Comparison of ENCODE assay signal across 1 cellular context in the genomic region with DNA sequence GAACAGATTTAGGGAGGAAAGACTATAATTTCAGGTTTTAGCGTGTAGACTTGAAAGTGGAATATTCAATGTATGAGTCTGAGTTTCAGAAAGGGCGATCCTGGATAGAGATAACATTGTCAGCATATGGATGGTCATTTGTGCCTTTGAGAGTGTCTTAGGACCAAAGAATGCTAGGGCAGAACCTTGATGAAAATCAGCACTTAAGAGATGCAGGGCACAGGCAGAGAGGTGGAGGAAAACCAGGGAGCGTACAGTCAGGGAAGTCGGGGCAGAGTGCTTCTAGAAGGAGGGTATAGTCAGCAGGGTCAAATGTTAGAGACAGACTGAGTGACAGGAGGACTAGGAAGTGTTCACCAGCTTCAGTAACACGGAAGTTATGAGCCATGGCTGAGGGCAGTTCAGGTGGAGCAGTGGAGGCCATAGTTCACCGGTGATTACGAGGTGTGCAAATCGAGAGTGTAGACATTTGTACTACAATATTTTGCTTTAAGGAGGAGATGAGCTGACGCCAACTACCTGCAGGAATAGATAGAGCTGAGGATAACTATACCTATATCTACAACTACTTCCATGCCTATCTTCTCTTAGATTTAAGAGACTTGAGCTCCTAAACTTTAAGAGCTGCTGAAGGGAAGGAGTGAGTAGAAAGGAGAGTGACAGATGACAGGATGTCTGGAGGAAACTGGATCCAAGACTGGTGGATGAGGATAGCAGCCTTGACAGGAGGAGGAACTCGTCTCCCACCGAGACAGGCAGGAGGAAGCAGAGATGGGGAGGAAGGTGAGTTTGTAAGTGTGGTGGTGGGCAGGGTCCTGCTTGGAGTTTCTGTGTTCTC.
TF ChIP-seq lines count a peak whose summit lies in the region.

No MANE protein-coding gene starts in this region.

TF ChIP-seq in HepG2, 621 proteins besides CTCF, POLR2A, EP300 and RAD21 (continues in another document):
- TF ChIP-seq HNF4A (CRISPR knock-in tag; IDR thresholded peaks at IDR 0.05) (peak; percentile 66; the same call in 1 of the 2 replicates), ZNF567 (CRISPR knock-in tag; IDR thresholded peaks at IDR 0.05; ENCODE audit: borderline replicate concordance) (no peak), ZIK1 (CRISPR knock-in tag; IDR thresholded peaks at IDR 0.05; ENCODE audit: borderline replicate concordance, low read depth) (peak; percentile 80), KDM2A (CRISPR knock-in tag; IDR thresholded peaks at IDR 0.05; ENCODE audit: borderline replicate concordance, low read depth) (peak; percentile 49; the same call in 1 of the 2 replicates), KAT8 (CRISPR knock-in tag; IDR thresholded peaks at IDR 0.05) (peak; percentile 75), SMAD3 (CRISPR knock-in tag; IDR thresholded peaks at IDR 0.05) (0 out of 2 replicates have a peak, but pooled peaks have one; percentile 34), ZBTB21 (CRISPR knock-in tag; IDR thresholded peaks at IDR 0.05) (peak; percentile 24; the same call in 1 of the 2 replicates), HOXA9 (CRISPR knock-in tag; IDR thresholded peaks at IDR 0.05; ENCODE audit: borderline replicate concordance) (0 out of 2 replicates have a peak, but pooled peaks have one; percentile 71), ZBTB38 (CRISPR knock-in tag; IDR thresholded peaks at IDR 0.05) (0 out of 2 replicates have a peak, but pooled peaks have one; percentile 35), ZBTB25 (CRISPR knock-in tag; IDR thresholded peaks at IDR 0.05) (no peak), HOMEZ (CRISPR knock-in tag; IDR thresholded peaks at IDR 0.05; ENCODE audit: low read depth) (0 out of 2 replicates have a peak, but pooled peaks have one; percentile 59), KDM4B (CRISPR knock-in tag; IDR thresholded peaks at IDR 0.05) (peak; percentile 49; the same call in 1 of the 2 replicates), TEAD3 (CRISPR knock-in tag; optimal IDR thresholded peaks at IDR 0.05; ENCODE audit: borderline replicate concordance) (peak; percentile 57), ZNF580 (CRISPR knock-in tag; IDR thresholded peaks at IDR 0.05; ENCODE audit: borderline replicate concordance, low read depth) (peak; percentile 41; the same call in 1 of the 2 replicates), SALL1 (CRISPR knock-in tag; IDR thresholded peaks at IDR 0.05) (no peak), ZBTB34 (CRISPR knock-in tag; IDR thresholded peaks at IDR 0.05) (no peak), ZSCAN22 (CRISPR knock-in tag; IDR thresholded peaks at IDR 0.05) (no peak), ZFX (CRISPR knock-in tag; IDR thresholded peaks at IDR 0.05; ENCODE audit: low read depth) (peak; percentile 53; the same call in 1 of the 2 replicates), ZSCAN29 (CRISPR knock-in tag; conservative IDR thresholded peaks at IDR 0.05) (0 out of 2 replicates have a peak, but pooled peaks have one; percentile 60), ZNF263 (CRISPR knock-in tag; IDR thresholded peaks at IDR 0.05) (0 out of 2 replicates have a peak, but pooled peaks have one; percentile 47), ZNF333 (CRISPR knock-in tag; IDR thresholded peaks at IDR 0.05; ENCODE audit: borderline replicate concordance) (peak; percentile 69; the same call in 1 of the 2 replicates), THAP11 (CRISPR knock-in tag; IDR thresholded peaks at IDR 0.05) (0 out of 2 replicates have a peak, but pooled peaks have one; percentile 38), NR2F6 (IDR thresholded peaks at IDR 0.05) (no peak), NR2F6 (CRISPR knock-in tag; IDR thresholded peaks at IDR 0.05) (peak; percentile 66; the same call in 1 of the 2 replicates), FOXC1 (CRISPR knock-in tag; IDR thresholded peaks at IDR 0.05; ENCODE audit: borderline replicate concordance) (0 out of 2 replicates have a peak, but pooled peaks have one; percentile 15), HDAC2 (CRISPR knock-in tag; IDR thresholded peaks at IDR 0.05) (peak; percentile 44; the same call in 1 of the 2 replicates), JUNB (CRISPR knock-in tag; IDR thresholded peaks at IDR 0.05; ENCODE audit: borderline replicate concordance) (peak; percentile 45; the same call in 1 of the 2 replicates), SKI (IDR thresholded peaks at IDR 0.05; ENCODE audit: partially characterized antibody) (no peak), GZF1 (CRISPR knock-in tag; IDR thresholded peaks at IDR 0.05) (peak; percentile 91)
- TF ChIP-seq, protein P1, sequence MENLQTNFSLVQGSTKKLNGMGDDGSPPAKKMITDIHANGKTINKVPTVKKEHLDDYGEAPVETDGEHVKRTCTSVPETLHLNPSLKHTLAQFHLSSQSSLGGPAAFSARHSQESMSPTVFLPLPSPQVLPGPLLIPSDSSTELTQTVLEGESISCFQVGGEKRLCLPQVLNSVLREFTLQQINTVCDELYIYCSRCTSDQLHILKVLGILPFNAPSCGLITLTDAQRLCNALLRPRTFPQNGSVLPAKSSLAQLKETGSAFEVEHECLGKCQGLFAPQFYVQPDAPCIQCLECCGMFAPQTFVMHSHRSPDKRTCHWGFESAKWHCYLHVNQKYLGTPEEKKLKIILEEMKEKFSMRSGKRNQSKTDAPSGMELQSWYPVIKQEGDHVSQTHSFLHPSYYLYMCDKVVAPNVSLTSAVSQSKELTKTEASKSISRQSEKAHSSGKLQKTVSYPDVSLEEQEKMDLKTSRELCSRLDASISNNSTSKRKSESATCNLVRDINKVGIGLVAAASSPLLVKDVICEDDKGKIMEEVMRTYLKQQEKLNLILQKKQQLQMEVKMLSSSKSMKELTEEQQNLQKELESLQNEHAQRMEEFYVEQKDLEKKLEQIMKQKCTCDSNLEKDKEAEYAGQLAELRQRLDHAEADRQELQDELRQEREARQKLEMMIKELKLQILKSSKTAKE (CRISPR knock-in tag; IDR thresholded peaks at IDR 0.05; ENCODE audit: borderline replicate concordance): peak; percentile 44; the same call in 1 of the 2 replicates
- TF ChIP-seq, protein P2, sequence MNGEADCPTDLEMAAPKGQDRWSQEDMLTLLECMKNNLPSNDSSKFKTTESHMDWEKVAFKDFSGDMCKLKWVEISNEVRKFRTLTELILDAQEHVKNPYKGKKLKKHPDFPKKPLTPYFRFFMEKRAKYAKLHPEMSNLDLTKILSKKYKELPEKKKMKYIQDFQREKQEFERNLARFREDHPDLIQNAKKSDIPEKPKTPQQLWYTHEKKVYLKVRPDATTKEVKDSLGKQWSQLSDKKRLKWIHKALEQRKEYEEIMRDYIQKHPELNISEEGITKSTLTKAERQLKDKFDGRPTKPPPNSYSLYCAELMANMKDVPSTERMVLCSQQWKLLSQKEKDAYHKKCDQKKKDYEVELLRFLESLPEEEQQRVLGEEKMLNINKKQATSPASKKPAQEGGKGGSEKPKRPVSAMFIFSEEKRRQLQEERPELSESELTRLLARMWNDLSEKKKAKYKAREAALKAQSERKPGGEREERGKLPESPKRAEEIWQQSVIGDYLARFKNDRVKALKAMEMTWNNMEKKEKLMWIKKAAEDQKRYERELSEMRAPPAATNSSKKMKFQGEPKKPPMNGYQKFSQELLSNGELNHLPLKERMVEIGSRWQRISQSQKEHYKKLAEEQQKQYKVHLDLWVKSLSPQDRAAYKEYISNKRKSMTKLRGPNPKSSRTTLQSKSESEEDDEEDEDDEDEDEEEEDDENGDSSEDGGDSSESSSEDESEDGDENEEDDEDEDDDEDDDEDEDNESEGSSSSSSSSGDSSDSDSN (CRISPR knock-in tag; IDR thresholded peaks at IDR 0.05): 0 out of 2 replicates have a peak, but pooled peaks have one; percentile 46
- TF ChIP-seq, protein P3, sequence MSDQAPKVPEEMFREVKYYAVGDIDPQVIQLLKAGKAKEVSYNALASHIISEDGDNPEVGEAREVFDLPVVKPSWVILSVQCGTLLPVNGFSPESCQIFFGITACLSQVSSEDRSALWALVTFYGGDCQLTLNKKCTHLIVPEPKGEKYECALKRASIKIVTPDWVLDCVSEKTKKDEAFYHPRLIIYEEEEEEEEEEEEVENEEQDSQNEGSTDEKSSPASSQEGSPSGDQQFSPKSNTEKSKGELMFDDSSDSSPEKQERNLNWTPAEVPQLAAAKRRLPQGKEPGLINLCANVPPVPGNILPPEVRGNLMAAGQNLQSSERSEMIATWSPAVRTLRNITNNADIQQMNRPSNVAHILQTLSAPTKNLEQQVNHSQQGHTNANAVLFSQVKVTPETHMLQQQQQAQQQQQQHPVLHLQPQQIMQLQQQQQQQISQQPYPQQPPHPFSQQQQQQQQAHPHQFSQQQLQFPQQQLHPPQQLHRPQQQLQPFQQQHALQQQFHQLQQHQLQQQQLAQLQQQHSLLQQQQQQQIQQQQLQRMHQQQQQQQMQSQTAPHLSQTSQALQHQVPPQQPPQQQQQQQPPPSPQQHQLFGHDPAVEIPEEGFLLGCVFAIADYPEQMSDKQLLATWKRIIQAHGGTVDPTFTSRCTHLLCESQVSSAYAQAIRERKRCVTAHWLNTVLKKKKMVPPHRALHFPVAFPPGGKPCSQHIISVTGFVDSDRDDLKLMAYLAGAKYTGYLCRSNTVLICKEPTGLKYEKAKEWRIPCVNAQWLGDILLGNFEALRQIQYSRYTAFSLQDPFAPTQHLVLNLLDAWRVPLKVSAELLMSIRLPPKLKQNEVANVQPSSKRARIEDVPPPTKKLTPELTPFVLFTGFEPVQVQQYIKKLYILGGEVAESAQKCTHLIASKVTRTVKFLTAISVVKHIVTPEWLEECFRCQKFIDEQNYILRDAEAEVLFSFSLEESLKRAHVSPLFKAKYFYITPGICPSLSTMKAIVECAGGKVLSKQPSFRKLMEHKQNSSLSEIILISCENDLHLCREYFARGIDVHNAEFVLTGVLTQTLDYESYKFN (CRISPR knock-in tag; conservative IDR thresholded peaks at IDR 0.05): peak; percentile 50; the same call in 1 of the 2 replicates
- TF ChIP-seq, protein P4, sequence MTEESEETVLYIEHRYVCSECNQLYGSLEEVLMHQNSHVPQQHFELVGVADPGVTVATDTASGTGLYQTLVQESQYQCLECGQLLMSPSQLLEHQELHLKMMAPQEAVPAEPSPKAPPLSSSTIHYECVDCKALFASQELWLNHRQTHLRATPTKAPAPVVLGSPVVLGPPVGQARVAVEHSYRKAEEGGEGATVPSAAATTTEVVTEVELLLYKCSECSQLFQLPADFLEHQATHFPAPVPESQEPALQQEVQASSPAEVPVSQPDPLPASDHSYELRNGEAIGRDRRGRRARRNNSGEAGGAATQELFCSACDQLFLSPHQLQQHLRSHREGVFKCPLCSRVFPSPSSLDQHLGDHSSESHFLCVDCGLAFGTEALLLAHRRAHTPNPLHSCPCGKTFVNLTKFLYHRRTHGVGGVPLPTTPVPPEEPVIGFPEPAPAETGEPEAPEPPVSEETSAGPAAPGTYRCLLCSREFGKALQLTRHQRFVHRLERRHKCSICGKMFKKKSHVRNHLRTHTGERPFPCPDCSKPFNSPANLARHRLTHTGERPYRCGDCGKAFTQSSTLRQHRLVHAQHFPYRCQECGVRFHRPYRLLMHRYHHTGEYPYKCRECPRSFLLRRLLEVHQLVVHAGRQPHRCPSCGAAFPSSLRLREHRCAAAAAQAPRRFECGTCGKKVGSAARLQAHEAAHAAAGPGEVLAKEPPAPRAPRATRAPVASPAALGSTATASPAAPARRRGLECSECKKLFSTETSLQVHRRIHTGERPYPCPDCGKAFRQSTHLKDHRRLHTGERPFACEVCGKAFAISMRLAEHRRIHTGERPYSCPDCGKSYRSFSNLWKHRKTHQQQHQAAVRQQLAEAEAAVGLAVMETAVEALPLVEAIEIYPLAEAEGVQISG (CRISPR knock-in tag; IDR thresholded peaks at IDR 0.05): 0 out of 2 replicates have a peak, but pooled peaks have one; percentile 34
- TF ChIP-seq, protein P5, sequence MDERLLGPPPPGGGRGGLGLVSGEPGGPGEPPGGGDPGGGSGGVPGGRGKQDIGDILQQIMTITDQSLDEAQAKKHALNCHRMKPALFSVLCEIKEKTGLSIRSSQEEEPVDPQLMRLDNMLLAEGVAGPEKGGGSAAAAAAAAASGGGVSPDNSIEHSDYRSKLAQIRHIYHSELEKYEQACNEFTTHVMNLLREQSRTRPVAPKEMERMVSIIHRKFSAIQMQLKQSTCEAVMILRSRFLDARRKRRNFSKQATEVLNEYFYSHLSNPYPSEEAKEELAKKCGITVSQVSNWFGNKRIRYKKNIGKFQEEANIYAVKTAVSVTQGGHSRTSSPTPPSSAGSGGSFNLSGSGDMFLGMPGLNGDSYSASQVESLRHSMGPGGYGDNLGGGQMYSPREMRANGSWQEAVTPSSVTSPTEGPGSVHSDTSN (CRISPR knock-in tag; IDR thresholded peaks at IDR 0.05): peak; percentile 63
